Comparison of ENCODE assay signal across 33 cellular contexts in the genomic region with DNA sequence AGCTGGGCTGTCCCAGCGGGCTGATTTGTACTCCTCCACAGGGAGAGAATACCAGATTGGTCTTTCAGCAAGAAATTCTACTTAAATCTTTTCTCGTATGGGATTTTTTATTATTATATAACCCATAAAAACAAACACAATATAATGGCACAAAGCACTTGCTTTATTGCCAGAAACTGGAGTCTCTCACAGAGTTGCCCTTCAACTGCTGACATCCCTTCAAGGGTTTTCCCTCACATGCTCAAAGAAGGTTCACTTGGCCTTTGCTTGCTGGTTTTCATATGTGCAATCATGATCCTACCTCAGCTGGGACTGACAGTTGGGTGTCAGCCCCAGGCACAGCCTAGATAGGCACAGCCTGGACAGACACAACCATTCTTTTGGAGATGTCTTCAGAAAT.
"Had no signal": no experiment of that assay in that cellular context is flagged by ENCODE, and none has a peak within 500 bp of the region (broad histone marks: within the 10 kb centered on the region; RNA-seq: fewer than 3 reads in every experiment).

No MANE protein-coding gene starts in this region.

- H3K27me3 ChIP-seq: adrenal gland, ascending aorta, body of pancreas, brain microvascular endothelial cell, breast epithelium, cardiac muscle cell had no signal

- H3K4me1 ChIP-seq: adrenal gland, ascending aorta, body of pancreas had no signal

- ATAC-seq: activated naive CD4-positive, alpha-beta T cell treated with anti-CD3 and anti-CD28 coated beads, Interleukin-2, amount 50 U/mL, for 72 hours; activated naive CD8-positive, alpha-beta T cell treated with anti-CD3 and anti-CD28 coated beads, Interleukin-2, amount 50 U/mL, for 24 hours; activated T-cell treated with anti-CD3 and anti-CD28 coated beads, Interleukin-2, amount 50 U/mL, for 4 hours; activated T-cell treated with anti-CD3 and anti-CD28 coated beads, Interleukin-2, amount 50 U/mL, for 72 hours; activated T-helper 17 cell treated with anti-CD3 and anti-CD28 coated beads, Interleukin-2, amount 50 U/mL, for 72 hours; body of pancreas had no signal

- H3K36me3 ChIP-seq: adrenal gland, ascending aorta, brain microvascular endothelial cell, breast epithelium, cardiac muscle cell had no signal

- H3K4me3 ChIP-seq: adrenal gland, ascending aorta, body of pancreas, breast epithelium, cardiac muscle cell had no signal

- H3K9me3 ChIP-seq: adrenal gland, ascending aorta, body of pancreas had no signal

- H3K27ac ChIP-seq: adrenal gland, ascending aorta, body of pancreas, brain microvascular endothelial cell, breast epithelium, cardiac muscle cell had no signal

- DNase-seq: activated effector memory CD4-positive, alpha-beta T cell treated with anti-CD3 and anti-CD28 coated beads, Interleukin-2, amount 50 U/mL, for 16 hours; activated effector memory CD4-positive, alpha-beta T cell treated with Interleukin-2 at 50 U/mL for 16 hours; activated gamma-delta T cell; activated gamma-delta T cell treated with Interleukin-2 at 50 U/mL for 16 hours; activated naive CD4-positive, alpha-beta T cell; activated naive CD4-positive, alpha-beta T cell treated with anti-CD3 and anti-CD28 coated beads for 36 hours; activated naive CD4-positive, alpha-beta T cell treated with anti-CD3 and anti-CD28 coated beads, Interleukin-2, amount 10 ng/mL, durations not matched to agents 7 days and 5 days; activated naive CD4-positive, alpha-beta T cell treated with anti-CD3 and anti-CD28 coated beads, Interleukin-2, amount 50 U/mL, for 16 hours; activated naive CD4-positive, alpha-beta T cell treated with Interleukin-2 at 50 U/mL for 16 hours; activated naive CD8-positive, alpha-beta T cell treated with anti-CD3 and anti-CD28 coated beads for 36 hours; activated naive CD8-positive, alpha-beta T cell treated with anti-CD3 and anti-CD28 coated beads, Interleukin-2, amount 10 ng/mL, durations not matched to agents 7 days and 5 days; activated naive CD8-positive, alpha-beta T cell treated with anti-CD3 and anti-CD28 coated beads, Interleukin-2, amount 50 U/mL, for 24 hours; activated T-cell treated with anti-CD3 and anti-CD28 coated beads for 4 hours; activated T-cell treated with anti-CD3 and anti-CD28 coated beads, Interleukin-2, amount 50 U/mL, for 1 hour; activated T-cell treated with anti-CD3 and anti-CD28 coated beads, Interleukin-2, amount 50 U/mL, for 24 hours; activated T-cell treated with anti-CD3 and anti-CD28 coated beads, Interleukin-2, amount 50 U/mL, for 4 hours; activated T-cell treated with anti-CD3 and anti-CD28 coated beads, Interleukin-2, amount 50 U/mL, for 48 hours; activated T-cell treated with anti-CD3 and anti-CD28 coated beads, Interleukin-2, amount 50 U/mL, for 72 hours; adrenal gland; amniotic stem cell; amygdala; anterior cingulate cortex; aorta; body of pancreas; brain microvascular endothelial cell; caudate nucleus; central memory CD4-positive, alpha-beta T cell; cerebellar nuclear complex had no signal
